Comparison of ENCODE assay signal across 9 cellular contexts in the genomic region with DNA sequence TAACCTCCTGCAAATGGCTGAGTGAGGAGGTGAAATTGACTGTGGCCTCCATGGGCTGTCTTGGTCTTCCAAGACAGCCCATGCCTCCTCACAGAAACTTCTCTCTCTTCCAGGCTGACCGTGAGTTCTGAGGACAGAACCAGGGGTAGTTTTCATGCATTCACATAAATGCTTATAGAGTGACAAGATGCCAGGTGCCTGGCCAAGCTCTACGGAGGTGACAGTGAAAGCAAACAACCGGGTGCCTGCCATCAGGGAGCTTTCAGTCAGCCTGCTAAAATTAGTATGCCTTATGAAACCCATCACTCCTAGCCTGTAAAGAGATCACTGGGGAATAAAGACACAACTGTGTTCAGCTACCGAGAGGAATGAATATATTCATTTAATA. TPM values are rescaled to one million over a fixed set of nuclear protein-coding genes. Genes with fewer than 3 reads are reported as not detected.
DNase-seq lines count a peak whose midpoint lies in the region; ATAC-seq and TF ChIP-seq lines count a peak whose summit lies in the region.
"Had no signal": no experiment of that assay in that cellular context is flagged by ENCODE, and none has a peak within 500 bp of the region (broad histone marks: within the 10 kb centered on the region; RNA-seq: fewer than 3 reads in every experiment).

No MANE protein-coding gene starts in this region.

- peaks cover 69 to 77% of the 10 kb centered on the region in 2 donors for H3K27me3 Mint-ChIP-seq in effector memory CD8-positive, alpha-beta T cell
- H3K27me3 Mint-ChIP-seq in naive thymus-derived CD8-positive, alpha-beta T cell = peaks cover 23 to 79% (median 44%) of the 10 kb centered on the region in 5 donors

- no peak overlapping the region for H3K27ac Mint-ChIP-seq in effector memory CD8-positive, alpha-beta T cell
- H3K27ac Mint-ChIP-seq in naive thymus-derived CD8-positive, alpha-beta T cell = no peak overlapping the region

- TF ChIP-seq CTCF in A673 (conservative IDR thresholded peaks at IDR 0.05; ENCODE audit: low read depth, low read length) = no peak

- H3K36me3 ChIP-seq in A673 (ENCODE audit: insufficient read depth, low read length, poor library complexity, severe bottlenecking) = no peaks in the 10 kb centered on the region
- H3K36me3 ChIP-seq in MG63 = peaks cover 2% of the 10 kb centered on the region; the same call in 1 of the 2 replicates

- DNase-seq in A673 (ENCODE audit: low spot score) = no peak
- DNase-seq in MG63 = no peak
- no peak for DNase-seq in effector memory CD8-positive, alpha-beta T cell
- no peak for DNase-seq in naive thymus-derived CD8-positive, alpha-beta T cell
- DNase-seq in NCI-H82 treated with DMSO at 0.1 percent for 48 hours (lab: John Stamatoyannopoulos, UW; ENCODE audit: unreplicated experiment) = no peak
- DNase-seq in NCI-H446 (lab: John Stamatoyannopoulos, UW) = no peak
- no peak for DNase-seq in dermis blood vessel endothelial cell

- H3K27me3 ChIP-seq in A673 (replicated peaks; ENCODE audit: insufficient read depth, low read depth, low read length, poor library complexity) (no peaks in the 10 kb centered on the region), MG63 (no peaks in the 10 kb centered on the region)

- no TSS peak for BruUV-seq in A673 (replicated peaks; lab: Mats Ljungman, UMichigan)

- H3K27ac ChIP-seq in A673 (ENCODE audit: low read depth, low read length, poor library complexity, severe bottlenecking) = no peak overlapping the region

- no peaks in the 10 kb centered on the region for H3K9me3 ChIP-seq in A673 (ENCODE audit: low read depth, low read length, poor library complexity, severe bottlenecking)
- no peaks in the 10 kb centered on the region for H3K9me3 ChIP-seq in MG63

- peaks cover 8 to 12% of the 10 kb centered on the region in 2 donors for H3K4me1 Mint-ChIP-seq in effector memory CD8-positive, alpha-beta T cell (ENCODE audit: low read depth in 2 of 2)
- peaks cover 9 to 20% (median 14%) of the 10 kb centered on the region in 4 donors for H3K4me1 Mint-ChIP-seq in naive thymus-derived CD8-positive, alpha-beta T cell

- POLR2A ChIA-PET in A673 (lab: Charles Lee; ENCODE audit: low non-redundant PET) = no interaction called here
- POLR2A ChIA-PET in naive thymus-derived CD8-positive, alpha-beta T cell (lab: Charles Lee) = no interaction called here

- H3K9me3 Mint-ChIP-seq in effector memory CD8-positive, alpha-beta T cell = no peaks in the 10 kb centered on the region
- no peaks in the 10 kb centered on the region for H3K9me3 Mint-ChIP-seq in naive thymus-derived CD8-positive, alpha-beta T cell

- H3K4me3 ChIP-seq in A673 (ENCODE audit: low read depth, low read length, poor library complexity, severe bottlenecking) = peak overlapping the region; percentile 64
- peak overlapping the region; percentile 71 for H3K4me3 ChIP-seq in MG63

- intact Hi-C loops in A673 (cut with micrococcal nuclease; ENCODE audit: unreplicated experiment) = no loop called here

- ATAC-seq in effector memory CD8-positive, alpha-beta T cell (replicated peaks) = no peak
- ATAC-seq in naive thymus-derived CD8-positive, alpha-beta T cell = no peak
- ATAC-seq in GM18907 (IDR thresholded peaks at IDR 0.05; ENCODE audit: unreplicated experiment) = no peak

- H3K36me3 Mint-ChIP-seq in effector memory CD8-positive, alpha-beta T cell (ENCODE audit: insufficient read depth) = no peaks in the 10 kb centered on the region
- peaks cover 0 to 2% (median 0%) of the 10 kb centered on the region in 3 donors for H3K36me3 Mint-ChIP-seq in naive thymus-derived CD8-positive, alpha-beta T cell

- peaks cover 14% of the 10 kb centered on the region for H3K4me1 ChIP-seq in A673 (ENCODE audit: insufficient read depth, low read length, poor library complexity, severe bottlenecking)

- CTCF ChIA-PET in A673 (lab: Charles Lee) = no interaction called here

- H3K4me3 Mint-ChIP-seq in effector memory CD8-positive, alpha-beta T cell = peak overlapping the region; percentile 76 to 77
- H3K4me3 Mint-ChIP-seq in naive thymus-derived CD8-positive, alpha-beta T cell = peak overlapping the region in 9 of 10 donors; percentile 64 to 83 (median 72)

RNA-seq across cellular contexts. Expression of a gene that starts 0.9 kb away (rescaled TPM):
- total RNA-seq in A673 (2021) (5.2 and 7.5 TPM in 2 replicates), dermis blood vessel endothelial cell (38.6 and 45.6 TPM in 2 replicates)
- 8.4 and 13.9 TPM in 2 replicates for total RNA-seq in MG63 (2014; rRNA removed; shearing (Covaris generic); ENCODE audit: low replicate concordance)
- total RNA-seq in naive thymus-derived CD8-positive, alpha-beta T cell = under 1 TPM in 1 of 2 experiments, not detected in 1; 0.33 TPM
- not detected for polyA plus RNA-seq in naive thymus-derived CD8-positive, alpha-beta T cell
- total RNA-seq: activated CD8-positive, alpha-beta memory T cell treated with anti-CD3 and anti-CD28 coated beads for 36 hours had no signal
